ENCODE assay signal across 8 cellular contexts in the genomic region with DNA sequence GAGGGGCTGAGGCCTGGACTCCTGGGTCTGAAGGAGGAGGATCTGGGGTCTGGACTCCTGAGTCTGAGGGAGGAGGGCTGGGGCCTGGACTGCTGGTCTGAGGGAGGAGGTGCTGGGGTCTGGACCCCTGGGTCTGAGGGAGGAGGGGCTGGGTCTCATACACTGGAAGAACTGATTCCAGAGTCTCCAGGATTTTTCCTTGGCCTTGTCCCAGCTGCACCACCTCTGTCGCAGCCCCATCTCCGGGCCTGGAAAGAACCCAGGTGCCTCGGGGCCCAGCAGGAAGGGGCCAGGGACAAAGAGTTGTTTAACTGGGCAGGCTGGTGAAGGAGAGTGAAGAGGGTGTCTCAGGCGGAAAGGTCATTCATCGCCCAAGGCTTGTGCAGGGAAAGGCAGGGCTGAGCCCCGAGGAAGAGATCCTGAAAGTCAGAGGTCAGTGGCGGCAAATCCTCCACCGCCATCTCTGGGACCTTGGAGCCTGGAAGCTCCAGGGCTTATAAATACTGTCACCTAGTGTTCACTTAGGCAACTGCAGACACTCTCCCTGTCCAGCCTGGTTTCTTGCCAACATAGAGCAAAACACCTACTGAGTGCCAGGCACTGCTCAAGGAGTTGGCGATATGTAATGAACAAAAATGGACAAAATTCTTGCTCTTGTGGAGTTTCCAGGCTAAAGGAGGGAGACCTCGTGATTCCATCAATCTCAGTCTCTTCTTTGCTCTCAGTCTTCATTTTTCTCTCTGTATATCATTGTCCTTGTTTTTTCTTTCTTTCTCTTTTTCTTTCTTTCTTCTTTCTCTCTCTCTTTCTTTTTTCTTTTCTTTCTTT. TPM values are rescaled to one million over a fixed set of nuclear protein-coding genes. Genes with fewer than 3 reads are reported as not detected.
DNase-seq lines count a peak whose midpoint lies in the region; ATAC-seq and TF ChIP-seq lines count a peak whose summit lies in the region.

No MANE protein-coding gene starts in this region.

- no peaks in the 10 kb centered on the region for H3K9me3 ChIP-seq in fibroblast of lung (ENCODE audit: control insufficient read depth, insufficient read depth, low read depth, low read length)

- ATAC-seq in activated T-cell treated with anti-CD3 and anti-CD28 coated beads, Interleukin-2, amount 50 U/mL, for 4 hours: peak in 1 of 2 donors; percentile 17
- ATAC-seq in HG02970 (IDR thresholded peaks at IDR 0.05; ENCODE audit: low FRiP score, unreplicated experiment): no peak

- no peaks in the 10 kb centered on the region for H3K27me3 Mint-ChIP-seq in activated T-cell treated with anti-CD3 and anti-CD28 coated beads, Interleukin-2, amount 50 U/mL, for 4 hours (ENCODE audit: low read depth)
- peaks cover 15% of the 10 kb centered on the region for H3K27me3 Mint-ChIP-seq in nephron (ENCODE audit: low read depth)

- no peaks in the 10 kb centered on the region for H3K36me3 ChIP-seq in fibroblast of lung (ENCODE audit: control insufficient read depth, insufficient read depth, low read length)

- H3K9ac ChIP-seq in fibroblast of lung (ENCODE audit: insufficient read depth, low read length): no peak overlapping the region

- peak overlapping the region; percentile 69 for H2AFZ ChIP-seq in fibroblast of lung (ENCODE audit: low read length)

- H3K79me2 ChIP-seq in fibroblast of lung (ENCODE audit: control insufficient read depth, insufficient read depth, low read length): no peaks in the 10 kb centered on the region

- DNase-seq in NCI-H1436 (lab: John Stamatoyannopoulos, UW) (peak; percentile 57), NCI-H1436 treated with DMSO at 0.1 percent for 48 hours (lab: John Stamatoyannopoulos, UW) (no peak), HS-5 (ENCODE audit: low read depth) (peak; percentile 64), NOMO-1 treated with DMSO at 0.1 percent for 48 hours (lab: John Stamatoyannopoulos, UW; ENCODE audit: unreplicated experiment) (peak; percentile 71), fibroblast of lung (ENCODE audit: low read depth in 2 of 2) (peak; percentile 60 to 77)
- peak; percentile 27 for DNase-seq in activated T-cell treated with anti-CD3 and anti-CD28 coated beads, Interleukin-2, amount 50 U/mL, for 4 hours

- TF ChIP-seq CTCF in fibroblast of lung (conservative IDR thresholded peaks at IDR 0.05 in 1 of 2, IDR thresholded peaks at IDR 0.05 in 1 of 2; ENCODE audit: low read depth in 1 of 2, low read length in 2 of 2) (peak; percentile 99 to 100), nephron (IDR thresholded peaks at IDR 0.05; ENCODE audit: unreplicated experiment in 3 of 3) (peak; percentile 95 to 98 (median 97))

- no peaks in the 10 kb centered on the region for H3K36me3 Mint-ChIP-seq in activated T-cell treated with anti-CD3 and anti-CD28 coated beads, Interleukin-2, amount 50 U/mL, for 4 hours (ENCODE audit: insufficient read depth)
- no peaks in the 10 kb centered on the region for H3K36me3 Mint-ChIP-seq in nephron (ENCODE audit: low read depth)

- no peak overlapping the region for H3K27ac Mint-ChIP-seq in nephron

- H3K4me1 Mint-ChIP-seq in activated T-cell treated with anti-CD3 and anti-CD28 coated beads, Interleukin-2, amount 50 U/mL, for 4 hours (ENCODE audit: low read depth): peaks cover 43% of the 10 kb centered on the region
- no peaks in the 10 kb centered on the region for H3K4me1 Mint-ChIP-seq in nephron

- peak overlapping the region; percentile 72 for H3K4me3 Mint-ChIP-seq in activated T-cell treated with anti-CD3 and anti-CD28 coated beads, Interleukin-2, amount 50 U/mL, for 4 hours
- no peak overlapping the region for H3K4me3 Mint-ChIP-seq in nephron

- peak overlapping the region; percentile 68 for H3K4me2 ChIP-seq in fibroblast of lung (ENCODE audit: extremely low read depth, insufficient read depth, low read length)

- H4K20me1 ChIP-seq in fibroblast of lung (ENCODE audit: control insufficient read depth, extremely low read depth, insufficient read depth, low read length): no peaks in the 10 kb centered on the region

- H3K27ac ChIP-seq in fibroblast of lung (ENCODE audit: insufficient read depth, low read length): peak overlapping the region; percentile 54

- H3K9me3 Mint-ChIP-seq in activated T-cell treated with anti-CD3 and anti-CD28 coated beads, Interleukin-2, amount 50 U/mL, for 4 hours: no peaks in the 10 kb centered on the region
- no peaks in the 10 kb centered on the region for H3K9me3 Mint-ChIP-seq in nephron

- H3K4me1 ChIP-seq in fibroblast of lung (ENCODE audit: control insufficient read depth, extremely low read depth, insufficient read depth, low read length): peaks cover 17% of the 10 kb centered on the region

- no peak overlapping the region for H3K4me3 ChIP-seq in fibroblast of lung (replicated peaks in 1 of 4; ENCODE audit: control extremely low read depth in 1 of 4, insufficient read depth in 1 of 4, low read depth in 3 of 4, low read length in 4 of 4)

- H3K27me3 ChIP-seq in fibroblast of lung (ENCODE audit: control insufficient read depth, insufficient read depth, low read length): no peaks in the 10 kb centered on the region

RNA-seq across cellular contexts. Expression of gene KCNN4, which starts 4.4 kb away (rescaled TPM):
- total RNA-seq in activated T-cell treated with anti-CD3 and anti-CD28 coated beads, Interleukin-2, amount 50 U/mL, for 4 hours: 100 to 1,000 TPM in 1 of 3 donors, 10 to 100 TPM in 2; 90.6 to 123 (median 94.7) TPM
- total RNA-seq in fibroblast of lung: 0.26 and 0.83 TPM in 2 replicates
- polyA plus RNA-seq in fibroblast of lung: 0.41 and 0.53 TPM in 2 replicates
- 0.51 and 1.0 TPM in 2 replicates for polyA plus RNA-seq in fibroblast of lung (2012)
- polyA minus RNA-seq in fibroblast of lung (ENCODE audit: low replicate concordance): 7.1 TPM in 1 of 2 replicates, not detected in the other

RNA-seq across cellular contexts. Expression of gene LYPD5, which starts 17.1 kb away (rescaled TPM):
- total RNA-seq in activated T-cell treated with anti-CD3 and anti-CD28 coated beads, Interleukin-2, amount 50 U/mL, for 4 hours: under 1 TPM in 2 of 3 donors, not detected in 1; 0.53 to 0.87 TPM
- total RNA-seq in fibroblast of lung: 0.50 and 1.0 TPM in 2 replicates
- 0.12 and 0.37 TPM in 2 replicates for polyA plus RNA-seq in fibroblast of lung
- 0.08 and 0.28 TPM in 2 replicates for polyA plus RNA-seq in fibroblast of lung (2012)
- 1.5 TPM in 1 of 2 replicates, not detected in the other for polyA minus RNA-seq in fibroblast of lung (ENCODE audit: low replicate concordance)

RNA-seq across cellular contexts. Expression of gene SMG9, which starts 30.4 kb away (rescaled TPM):
- 100 to 1,000 TPM; 102 to 114 (median 109) TPM for total RNA-seq in activated T-cell treated with anti-CD3 and anti-CD28 coated beads, Interleukin-2, amount 50 U/mL, for 4 hours
- total RNA-seq in fibroblast of lung: 5.9 and 6.1 TPM in 2 replicates
- polyA plus RNA-seq in fibroblast of lung: 6.0 and 10.2 TPM in 2 replicates
- 18.1 and 23.7 TPM in 2 replicates for polyA plus RNA-seq in fibroblast of lung (2012)
- polyA minus RNA-seq in fibroblast of lung (ENCODE audit: low replicate concordance): 14.1 and 28.0 TPM in 2 replicates

RNA-seq across cellular contexts. Expression of gene ZNF283, which starts 41.9 kb away (rescaled TPM):
- 1 to 10 TPM; 2.7 to 3.2 (median 3.0) TPM for total RNA-seq in activated T-cell treated with anti-CD3 and anti-CD28 coated beads, Interleukin-2, amount 50 U/mL, for 4 hours
- total RNA-seq in fibroblast of lung: 12.8 and 15.2 TPM in 2 replicates
- polyA plus RNA-seq in fibroblast of lung: 3.5 and 5.8 TPM in 2 replicates
- 1.9 and 4.2 TPM in 2 replicates for polyA plus RNA-seq in fibroblast of lung (2012)
- 0.59 and 7.7 TPM in 2 replicates for polyA minus RNA-seq in fibroblast of lung (ENCODE audit: low replicate concordance)

Comparison
In these comparisons a context has a peak if more than half of its experiments do, and no peak if none do; other contexts are left out.
1. RNA of gene KCNN4, which starts 4.4 kb away (total RNA-seq): 90.6 to 123 TPM in activated T-cell treated with anti-CD3 and anti-CD28 coated beads, Interleukin-2, amount 50 U/mL, for 4 hours; 0.26 to 0.83 TPM in fibroblast of lung; every median in the first group is over 10 times any median in the second.
2. RNA of gene SMG9, which starts 30.4 kb away (total RNA-seq): 102 to 114 TPM in activated T-cell treated with anti-CD3 and anti-CD28 coated beads, Interleukin-2, amount 50 U/mL, for 4 hours; 5.9 to 6.1 TPM in fibroblast of lung; every median in the first group is over 10 times any median in the second.